In the genomic region with DNA sequence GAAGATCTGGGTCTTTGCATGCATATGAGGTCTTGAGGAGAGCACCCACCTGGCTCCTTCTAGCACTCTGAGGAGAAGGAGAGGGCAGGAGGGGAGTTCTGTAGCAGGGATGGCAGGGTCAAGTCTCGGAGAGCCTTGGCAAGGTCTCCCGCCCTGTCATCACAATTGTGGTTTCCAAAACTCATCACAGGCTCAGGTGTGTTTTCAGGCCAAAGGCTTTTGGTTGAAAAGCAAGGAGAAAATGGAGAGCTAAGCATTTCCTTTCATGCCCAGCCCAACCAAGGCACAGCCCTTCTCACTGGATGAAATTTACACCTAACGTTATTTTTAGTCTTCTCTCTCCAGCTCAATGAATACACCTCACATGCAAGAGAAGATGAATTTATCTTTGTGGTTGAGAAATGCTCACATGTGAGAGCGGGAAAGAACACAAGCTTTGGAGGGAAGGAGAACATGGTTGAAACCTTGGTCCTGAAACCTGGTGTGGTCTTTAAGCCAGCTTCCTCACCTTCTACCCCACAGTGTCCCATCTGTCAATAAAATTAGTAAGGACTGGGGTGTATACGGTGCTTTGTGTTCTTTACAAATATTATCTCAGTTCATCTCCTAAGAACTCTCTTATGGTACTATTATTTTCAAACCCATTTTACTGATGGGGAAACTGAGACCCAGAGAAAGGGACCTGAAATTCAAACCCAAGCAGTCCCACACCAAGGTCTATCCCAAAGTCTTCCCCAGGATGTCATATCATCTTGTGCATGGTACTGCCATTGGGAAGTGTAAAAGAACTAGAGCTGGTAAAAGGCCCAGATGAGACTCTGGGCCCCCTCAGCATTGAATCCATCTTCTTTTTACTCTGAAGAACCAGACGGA, we compare ENCODE assay signal across 1 cellular context.
TF ChIP-seq lines count a peak whose summit lies in the region.

No MANE protein-coding gene starts in this region.

TF ChIP-seq in K562, 482 proteins besides CTCF, POLR2A, EP300 and RAD21 (continued from another document and continues in another):
- TF ChIP-seq, protein P1, sequence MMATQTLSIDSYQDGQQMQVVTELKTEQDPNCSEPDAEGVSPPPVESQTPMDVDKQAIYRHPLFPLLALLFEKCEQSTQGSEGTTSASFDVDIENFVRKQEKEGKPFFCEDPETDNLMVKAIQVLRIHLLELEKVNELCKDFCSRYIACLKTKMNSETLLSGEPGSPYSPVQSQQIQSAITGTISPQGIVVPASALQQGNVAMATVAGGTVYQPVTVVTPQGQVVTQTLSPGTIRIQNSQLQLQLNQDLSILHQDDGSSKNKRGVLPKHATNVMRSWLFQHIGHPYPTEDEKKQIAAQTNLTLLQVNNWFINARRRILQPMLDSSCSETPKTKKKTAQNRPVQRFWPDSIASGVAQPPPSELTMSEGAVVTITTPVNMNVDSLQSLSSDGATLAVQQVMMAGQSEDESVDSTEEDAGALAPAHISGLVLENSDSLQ (IDR thresholded peaks at IDR 0.05), result no peak
- TF ChIP-seq ZNF140 (CRISPR knock-in tag; IDR thresholded peaks at IDR 0.05), result no peak
- TF ChIP-seq, protein P2, sequence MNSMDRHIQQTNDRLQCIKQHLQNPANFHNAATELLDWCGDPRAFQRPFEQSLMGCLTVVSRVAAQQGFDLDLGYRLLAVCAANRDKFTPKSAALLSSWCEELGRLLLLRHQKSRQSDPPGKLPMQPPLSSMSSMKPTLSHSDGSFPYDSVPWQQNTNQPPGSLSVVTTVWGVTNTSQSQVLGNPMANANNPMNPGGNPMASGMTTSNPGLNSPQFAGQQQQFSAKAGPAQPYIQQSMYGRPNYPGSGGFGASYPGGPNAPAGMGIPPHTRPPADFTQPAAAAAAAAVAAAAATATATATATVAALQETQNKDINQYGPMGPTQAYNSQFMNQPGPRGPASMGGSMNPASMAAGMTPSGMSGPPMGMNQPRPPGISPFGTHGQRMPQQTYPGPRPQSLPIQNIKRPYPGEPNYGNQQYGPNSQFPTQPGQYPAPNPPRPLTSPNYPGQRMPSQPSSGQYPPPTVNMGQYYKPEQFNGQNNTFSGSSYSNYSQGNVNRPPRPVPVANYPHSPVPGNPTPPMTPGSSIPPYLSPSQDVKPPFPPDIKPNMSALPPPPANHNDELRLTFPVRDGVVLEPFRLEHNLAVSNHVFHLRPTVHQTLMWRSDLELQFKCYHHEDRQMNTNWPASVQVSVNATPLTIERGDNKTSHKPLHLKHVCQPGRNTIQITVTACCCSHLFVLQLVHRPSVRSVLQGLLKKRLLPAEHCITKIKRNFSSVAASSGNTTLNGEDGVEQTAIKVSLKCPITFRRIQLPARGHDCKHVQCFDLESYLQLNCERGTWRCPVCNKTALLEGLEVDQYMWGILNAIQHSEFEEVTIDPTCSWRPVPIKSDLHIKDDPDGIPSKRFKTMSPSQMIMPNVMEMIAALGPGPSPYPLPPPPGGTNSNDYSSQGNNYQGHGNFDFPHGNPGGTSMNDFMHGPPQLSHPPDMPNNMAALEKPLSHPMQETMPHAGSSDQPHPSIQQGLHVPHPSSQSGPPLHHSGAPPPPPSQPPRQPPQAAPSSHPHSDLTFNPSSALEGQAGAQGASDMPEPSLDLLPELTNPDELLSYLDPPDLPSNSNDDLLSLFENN (IDR thresholded peaks at IDR 0.05; ENCODE audit: low read depth in 2 of 2, low read length in 2 of 2), result no peak
- TF ChIP-seq, protein P3, sequence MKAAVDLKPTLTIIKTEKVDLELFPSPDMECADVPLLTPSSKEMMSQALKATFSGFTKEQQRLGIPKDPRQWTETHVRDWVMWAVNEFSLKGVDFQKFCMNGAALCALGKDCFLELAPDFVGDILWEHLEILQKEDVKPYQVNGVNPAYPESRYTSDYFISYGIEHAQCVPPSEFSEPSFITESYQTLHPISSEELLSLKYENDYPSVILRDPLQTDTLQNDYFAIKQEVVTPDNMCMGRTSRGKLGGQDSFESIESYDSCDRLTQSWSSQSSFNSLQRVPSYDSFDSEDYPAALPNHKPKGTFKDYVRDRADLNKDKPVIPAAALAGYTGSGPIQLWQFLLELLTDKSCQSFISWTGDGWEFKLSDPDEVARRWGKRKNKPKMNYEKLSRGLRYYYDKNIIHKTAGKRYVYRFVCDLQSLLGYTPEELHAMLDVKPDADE (conservative IDR thresholded peaks at IDR 0.05; ENCODE audit: control insufficient read depth, low read depth, low read length), result no peak
- no peak for TF ChIP-seq HDAC3 (IDR thresholded peaks at IDR 0.05; ENCODE audit: borderline replicate concordance, partially characterized antibody)
- TF ChIP-seq TAF9B (IDR thresholded peaks at IDR 0.05; ENCODE audit: partially characterized antibody), result no peak
- no peak for TF ChIP-seq SMARCE1 (IDR thresholded peaks at IDR 0.05)
- TF ChIP-seq PTBP1 (IDR thresholded peaks at IDR 0.05; ENCODE audit: low read depth, low read length), result peak; percentile 62; the same call in 1 of the 2 replicates
- TF ChIP-seq, protein P4, sequence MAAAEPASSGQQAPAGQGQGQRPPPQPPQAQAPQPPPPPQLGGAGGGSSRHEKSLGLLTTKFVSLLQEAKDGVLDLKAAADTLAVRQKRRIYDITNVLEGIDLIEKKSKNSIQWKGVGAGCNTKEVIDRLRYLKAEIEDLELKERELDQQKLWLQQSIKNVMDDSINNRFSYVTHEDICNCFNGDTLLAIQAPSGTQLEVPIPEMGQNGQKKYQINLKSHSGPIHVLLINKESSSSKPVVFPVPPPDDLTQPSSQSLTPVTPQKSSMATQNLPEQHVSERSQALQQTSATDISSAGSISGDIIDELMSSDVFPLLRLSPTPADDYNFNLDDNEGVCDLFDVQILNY (CRISPR knock-in tag; IDR thresholded peaks at IDR 0.05), result no peak
- TF ChIP-seq, protein P5, sequence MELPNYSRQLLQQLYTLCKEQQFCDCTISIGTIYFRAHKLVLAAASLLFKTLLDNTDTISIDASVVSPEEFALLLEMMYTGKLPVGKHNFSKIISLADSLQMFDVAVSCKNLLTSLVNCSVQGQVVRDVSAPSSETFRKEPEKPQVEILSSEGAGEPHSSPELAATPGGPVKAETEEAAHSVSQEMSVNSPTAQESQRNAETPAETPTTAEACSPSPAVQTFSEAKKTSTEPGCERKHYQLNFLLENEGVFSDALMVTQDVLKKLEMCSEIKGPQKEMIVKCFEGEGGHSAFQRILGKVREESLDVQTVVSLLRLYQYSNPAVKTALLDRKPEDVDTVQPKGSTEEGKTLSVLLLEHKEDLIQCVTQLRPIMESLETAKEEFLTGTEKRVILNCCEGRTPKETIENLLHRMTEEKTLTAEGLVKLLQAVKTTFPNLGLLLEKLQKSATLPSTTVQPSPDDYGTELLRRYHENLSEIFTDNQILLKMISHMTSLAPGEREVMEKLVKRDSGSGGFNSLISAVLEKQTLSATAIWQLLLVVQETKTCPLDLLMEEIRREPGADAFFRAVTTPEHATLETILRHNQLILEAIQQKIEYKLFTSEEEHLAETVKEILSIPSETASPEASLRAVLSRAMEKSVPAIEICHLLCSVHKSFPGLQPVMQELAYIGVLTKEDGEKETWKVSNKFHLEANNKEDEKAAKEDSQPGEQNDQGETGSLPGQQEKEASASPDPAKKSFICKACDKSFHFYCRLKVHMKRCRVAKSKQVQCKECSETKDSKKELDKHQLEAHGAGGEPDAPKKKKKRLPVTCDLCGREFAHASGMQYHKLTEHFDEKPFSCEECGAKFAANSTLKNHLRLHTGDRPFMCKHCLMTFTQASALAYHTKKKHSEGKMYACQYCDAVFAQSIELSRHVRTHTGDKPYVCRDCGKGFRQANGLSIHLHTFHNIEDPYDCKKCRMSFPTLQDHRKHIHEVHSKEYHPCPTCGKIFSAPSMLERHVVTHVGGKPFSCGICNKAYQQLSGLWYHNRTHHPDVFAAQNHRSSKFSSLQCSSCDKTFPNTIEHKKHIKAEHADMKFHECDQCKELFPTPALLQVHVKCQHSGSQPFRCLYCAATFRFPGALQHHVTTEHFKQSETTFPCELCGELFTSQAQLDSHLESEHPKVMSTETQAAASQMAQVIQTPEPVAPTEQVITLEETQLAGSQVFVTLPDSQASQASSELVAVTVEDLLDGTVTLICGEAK (IDR thresholded peaks at IDR 0.05), result no peak
- TF ChIP-seq, protein P5 (CRISPR knock-in tag; IDR thresholded peaks at IDR 0.05), result no peak
- TF ChIP-seq, protein P6, sequence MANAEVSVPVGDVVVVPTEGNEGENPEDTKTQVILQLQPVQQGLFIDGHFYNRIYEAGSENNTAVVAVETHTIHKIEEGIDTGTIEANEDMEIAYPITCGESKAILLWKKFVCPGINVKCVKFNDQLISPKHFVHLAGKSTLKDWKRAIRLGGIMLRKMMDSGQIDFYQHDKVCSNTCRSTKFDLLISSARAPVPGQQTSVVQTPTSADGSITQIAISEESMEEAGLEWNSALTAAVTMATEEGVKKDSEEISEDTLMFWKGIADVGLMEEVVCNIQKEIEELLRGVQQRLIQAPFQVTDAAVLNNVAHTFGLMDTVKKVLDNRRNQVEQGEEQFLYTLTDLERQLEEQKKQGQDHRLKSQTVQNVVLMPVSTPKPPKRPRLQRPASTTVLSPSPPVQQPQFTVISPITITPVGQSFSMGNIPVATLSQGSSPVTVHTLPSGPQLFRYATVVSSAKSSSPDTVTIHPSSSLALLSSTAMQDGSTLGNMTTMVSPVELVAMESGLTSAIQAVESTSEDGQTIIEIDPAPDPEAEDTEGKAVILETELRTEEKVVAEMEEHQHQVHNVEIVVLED (CRISPR knock-in tag; IDR thresholded peaks at IDR 0.05), result no peak
- TF ChIP-seq, protein P7, sequence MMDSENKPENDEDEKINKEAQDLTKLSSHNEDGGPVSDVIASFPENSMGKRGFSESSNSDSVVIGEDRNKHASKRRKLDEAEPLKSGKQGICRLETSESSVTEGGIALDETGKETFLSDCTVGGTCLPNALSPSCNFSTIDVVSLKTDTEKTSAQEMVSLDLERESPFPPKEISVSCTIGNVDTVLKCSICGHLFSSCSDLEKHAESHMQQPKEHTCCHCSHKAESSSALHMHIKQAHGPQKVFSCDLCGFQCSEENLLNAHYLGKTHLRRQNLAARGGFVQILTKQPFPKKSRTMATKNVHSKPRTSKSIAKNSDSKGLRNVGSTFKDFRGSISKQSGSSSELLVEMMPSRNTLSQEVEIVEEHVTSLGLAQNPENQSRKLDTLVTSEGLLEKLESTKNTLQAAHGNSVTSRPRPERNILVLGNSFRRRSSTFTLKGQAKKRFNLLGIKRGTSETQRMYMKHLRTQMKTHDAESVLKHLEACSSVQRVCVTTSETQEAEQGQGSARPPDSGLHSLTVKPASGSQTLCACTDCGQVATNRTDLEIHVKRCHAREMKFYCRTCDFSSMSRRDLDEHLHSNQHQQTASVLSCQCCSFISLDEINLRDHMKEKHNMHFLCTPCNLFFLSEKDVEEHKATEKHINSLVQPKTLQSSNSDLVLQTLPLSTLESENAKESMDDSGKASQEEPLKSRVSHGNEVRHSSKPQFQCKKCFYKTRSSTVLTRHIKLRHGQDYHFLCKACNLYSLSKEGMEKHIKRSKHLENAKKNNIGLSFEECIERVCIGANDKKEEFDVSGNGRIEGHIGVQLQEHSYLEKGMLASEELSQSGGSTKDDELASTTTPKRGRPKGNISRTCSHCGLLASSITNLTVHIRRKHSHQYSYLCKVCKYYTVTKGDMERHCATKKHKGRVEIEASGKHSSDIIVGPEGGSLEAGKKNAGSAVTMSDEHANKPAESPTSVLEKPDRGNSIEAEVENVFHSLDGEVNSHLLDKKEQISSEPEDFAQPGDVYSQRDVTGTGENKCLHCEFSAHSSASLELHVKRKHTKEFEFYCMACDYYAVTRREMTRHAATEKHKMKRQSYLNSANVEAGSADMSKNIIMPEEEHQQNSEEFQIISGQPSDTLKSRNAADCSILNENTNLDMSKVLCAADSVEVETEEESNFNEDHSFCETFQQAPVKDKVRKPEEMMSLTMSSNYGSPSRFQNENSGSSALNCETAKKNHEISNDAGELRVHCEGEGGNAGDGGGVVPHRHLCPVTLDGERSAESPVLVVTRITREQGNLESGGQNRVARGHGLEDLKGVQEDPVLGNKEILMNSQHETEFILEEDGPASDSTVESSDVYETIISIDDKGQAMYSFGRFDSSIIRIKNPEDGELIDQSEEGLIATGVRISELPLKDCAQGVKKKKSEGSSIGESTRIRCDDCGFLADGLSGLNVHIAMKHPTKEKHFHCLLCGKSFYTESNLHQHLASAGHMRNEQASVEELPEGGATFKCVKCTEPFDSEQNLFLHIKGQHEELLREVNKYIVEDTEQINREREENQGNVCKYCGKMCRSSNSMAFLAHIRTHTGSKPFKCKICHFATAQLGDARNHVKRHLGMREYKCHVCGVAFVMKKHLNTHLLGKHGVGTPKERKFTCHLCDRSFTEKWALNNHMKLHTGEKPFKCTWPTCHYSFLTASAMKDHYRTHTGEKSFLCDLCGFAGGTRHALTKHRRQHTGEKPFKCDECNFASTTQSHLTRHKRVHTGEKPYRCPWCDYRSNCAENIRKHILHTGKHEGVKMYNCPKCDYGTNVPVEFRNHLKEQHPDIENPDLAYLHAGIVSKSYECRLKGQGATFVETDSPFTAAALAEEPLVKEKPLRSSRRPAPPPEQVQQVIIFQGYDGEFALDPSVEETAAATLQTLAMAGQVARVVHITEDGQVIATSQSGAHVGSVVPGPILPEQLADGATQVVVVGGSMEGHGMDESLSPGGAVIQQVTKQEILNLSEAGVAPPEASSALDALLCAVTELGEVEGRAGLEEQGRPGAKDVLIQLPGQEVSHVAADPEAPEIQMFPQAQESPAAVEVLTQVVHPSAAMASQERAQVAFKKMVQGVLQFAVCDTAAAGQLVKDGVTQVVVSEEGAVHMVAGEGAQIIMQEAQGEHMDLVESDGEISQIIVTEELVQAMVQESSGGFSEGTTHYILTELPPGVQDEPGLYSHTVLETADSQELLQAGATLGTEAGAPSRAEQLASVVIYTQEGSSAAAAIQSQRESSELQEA (IDR thresholded peaks at IDR 0.05; ENCODE audit: low read depth), result no peak
